Comparison of ENCODE assay signal across 12 cellular contexts in genomic region chr2:145760781-145761649, GRCh38.
DNase-seq lines count a peak whose midpoint lies in the region; ATAC-seq lines count a peak whose summit lies in the region.
"Had no signal": no experiment of that assay in that cellular context is flagged by ENCODE, and none has a peak within 500 bp of the region (broad histone marks: within the 10 kb centered on the region; RNA-seq: fewer than 3 reads in every experiment).

No MANE protein-coding gene starts in this region.

- H3K9me3 Mint-ChIP-seq in activated CD4-positive, alpha-beta T cell treated with anti-CD3 and anti-CD28 coated beads for 36 hours (ENCODE audit: low read depth), result no peaks in the 10 kb centered on the region

- H3K27ac ChIP-seq in SJSA1, result peak overlapping the region; percentile 90
- H3K27ac ChIP-seq: upper lobe of left lung had no signal

- intact Hi-C loops in activated CD4-positive, alpha-beta T cell treated with anti-CD3 and anti-CD28 coated beads for 36 hours (cut with DNase I, micrococcal nuclease), result no loop called here

- no peaks in the 10 kb centered on the region for H3K9me3 ChIP-seq in SJSA1 (replicated peaks)
- H3K9me3 ChIP-seq: heart right ventricle, upper lobe of left lung had no signal

- no peaks in the 10 kb centered on the region for H3K36me3 Mint-ChIP-seq in activated CD4-positive, alpha-beta T cell treated with anti-CD3 and anti-CD28 coated beads for 36 hours (ENCODE audit: low read depth)

- H3K27me3 ChIP-seq in SJSA1 (replicated peaks), result no peaks in the 10 kb centered on the region
- H3K27me3 ChIP-seq: heart right ventricle, upper lobe of left lung had no signal

- H3K4me1 Mint-ChIP-seq in activated CD4-positive, alpha-beta T cell treated with anti-CD3 and anti-CD28 coated beads for 36 hours, result no peaks in the 10 kb centered on the region

- POLR2A ChIA-PET in activated CD4-positive, alpha-beta T cell treated with anti-CD3 and anti-CD28 coated beads for 36 hours (lab: Charles Lee), result no interaction called here

- H3K27ac Mint-ChIP-seq in activated CD4-positive, alpha-beta T cell treated with anti-CD3 and anti-CD28 coated beads for 36 hours, result no peak overlapping the region

- H3K4me1 ChIP-seq in SJSA1 (replicated peaks), result peaks cover 40% of the 10 kb centered on the region

- DNase-seq in GM04503 (ENCODE audit: low read depth), result peak; percentile 73
- peak; percentile 62 to 94 for DNase-seq in SJSA1 (ENCODE audit: low read depth in 1 of 2, low spot score in 2 of 2)
- DNase-seq in fibroblast of the conjunctiva (ENCODE audit: low read depth), result peak; percentile 43
- DNase-seq in pulmonary artery endothelial cell (ENCODE audit: low read depth, low spot score), result peak; percentile 82
- no peak for DNase-seq in activated CD4-positive, alpha-beta T cell treated with anti-CD3 and anti-CD28 coated beads for 36 hours
- no peak for DNase-seq in medulla oblongata (ENCODE audit: extremely low spot score)
- DNase-seq in NCI-H774 (lab: John Stamatoyannopoulos, UW), result no peak
- no peak for DNase-seq in activated CD4-positive, alpha-beta T cell treated with anti-CD3 and anti-CD28 coated beads, Interleukin-2, amount 50 U/mL, for 4 hours
- DNase-seq: DMS153, heart right ventricle, NCI-H2081, upper lobe of left lung had no signal

- H3K36me3 ChIP-seq in SJSA1, result no peaks in the 10 kb centered on the region
- H3K36me3 ChIP-seq: heart right ventricle, upper lobe of left lung had no signal

- H3K27me3 Mint-ChIP-seq in activated CD4-positive, alpha-beta T cell treated with anti-CD3 and anti-CD28 coated beads for 36 hours, result no peaks in the 10 kb centered on the region

- CTCF ChIA-PET in activated CD4-positive, alpha-beta T cell treated with anti-CD3 and anti-CD28 coated beads for 36 hours (lab: Charles Lee), result interaction anchor here (0.6 kb wide), 1 partner anchor 138 kb away, joined by 3 read pairs; no protein-coding TSS in a partner anchor

- no peak overlapping the region for H3K4me3 ChIP-seq in SJSA1
- H3K4me3 ChIP-seq: heart right ventricle, upper lobe of left lung had no signal

- no peak overlapping the region for H3K4me3 Mint-ChIP-seq in activated CD4-positive, alpha-beta T cell treated with anti-CD3 and anti-CD28 coated beads for 36 hours

- no peak for ATAC-seq in activated CD4-positive, alpha-beta T cell treated with anti-CD3 and anti-CD28 coated beads for 36 hours

Comparison
In these comparisons a context has a peak if more than half of its experiments do, and no peak if none do; other contexts are left out.
1. DNase-seq: peak in GM04503 (single experiment), SJSA1 (2 of 2), fibroblast of the conjunctiva (single experiment) and pulmonary artery endothelial cell (single experiment); none in activated CD4-positive, alpha-beta T cell treated with anti-CD3 and anti-CD28 coated beads for 36 hours (single experiment), medulla oblongata (single experiment), NCI-H774 (single experiment) and activated CD4-positive, alpha-beta T cell treated with anti-CD3 and anti-CD28 coated beads, Interleukin-2, amount 50 U/mL, for 4 hours (0 of 2).